In genomic region chr11:73322986-73323306, GRCh38 we compare ENCODE assay signal across 1 cellular context.
TF ChIP-seq lines count a peak whose summit lies in the region.

No MANE protein-coding gene starts in this region.

TF ChIP-seq in SK-N-SH treated with all-trans-retinoic acid at 6 μM for 48 hours, 23 proteins besides CTCF, POLR2A, EP300 and RAD21 (continued from another document):
- TF ChIP-seq POU6F1 (CRISPR knock-in tag; IDR thresholded peaks at IDR 0.05; ENCODE audit: borderline replicate concordance, low read depth) (no peak), CSRNP3 (CRISPR knock-in tag; IDR thresholded peaks at IDR 0.05) (no peak), TCF4 (CRISPR knock-in tag; IDR thresholded peaks at IDR 0.05; ENCODE audit: borderline replicate concordance) (no peak), ARNTL (CRISPR knock-in tag; IDR thresholded peaks at IDR 0.05; ENCODE audit: borderline replicate concordance, low read depth) (no peak)
